22 cellular contexts compared by ENCODE assay signal in the genomic region with DNA sequence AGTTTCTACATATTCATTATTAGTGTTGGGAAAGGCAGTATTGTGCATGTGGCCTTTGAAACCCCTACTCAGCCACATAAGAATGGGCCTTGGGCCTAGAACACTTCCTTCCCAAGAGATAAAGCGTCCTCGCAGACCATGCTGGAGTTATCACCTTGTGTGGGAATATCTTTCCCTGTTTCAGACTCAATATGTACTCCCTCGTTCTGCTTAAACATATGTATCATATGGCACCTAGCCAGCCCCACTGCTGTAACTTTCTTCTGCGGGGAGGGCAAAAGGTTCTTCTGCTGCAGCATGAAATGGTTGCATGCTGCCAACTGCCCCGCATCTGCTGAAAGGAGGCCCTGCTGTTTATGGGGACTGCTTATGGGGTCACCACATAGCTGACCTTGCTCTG.
DNase-seq lines count a peak whose midpoint lies in the region; ATAC-seq, FAIRE-seq and TF ChIP-seq lines count a peak whose summit lies in the region.
"Had no signal": no experiment of that assay in that cellular context is flagged by ENCODE, and none has a peak within 500 bp of the region (broad histone marks: within the 10 kb centered on the region; RNA-seq: fewer than 3 reads in every experiment).

No MANE protein-coding gene starts in this region.

- intact Hi-C loops in body of pancreas (cut with DNase I): no loop called here
- intact Hi-C loops in aorta (cut with DNase I): no loop called here
- intact Hi-C loops in activated CD8-positive, alpha-beta T cell treated with anti-CD3 and anti-CD28 coated beads for 36 hours (cut with micrococcal nuclease): no loop called here

- H3K27ac ChIP-seq in body of pancreas: no peak overlapping the region
- H3K27ac ChIP-seq in aorta (ENCODE audit: low read depth in 1 of 2, low read length in 2 of 2): no peak overlapping the region
- H3K27ac ChIP-seq: PC-9 had no signal

- CTCF ChIA-PET in activated CD8-positive, alpha-beta T cell treated with anti-CD3 and anti-CD28 coated beads for 36 hours (lab: Charles Lee): interaction anchor here (1.3 kb wide), 1 partner anchor 180 kb away, joined by 5 read pairs; no protein-coding TSS in a partner anchor

- ATAC-seq in body of pancreas: peak; percentile 38
- ATAC-seq in aorta (ENCODE audit: low FRiP score): peak; percentile 15
- ATAC-seq in activated CD8-positive, alpha-beta T cell treated with anti-CD3 and anti-CD28 coated beads for 36 hours: no peak
- ATAC-seq: CD8-positive, alpha-beta T cell had no signal

- H3K9me3 ChIP-seq in body of pancreas (no peaks in the 10 kb centered on the region), aorta (ENCODE audit: control insufficient read depth, low read length) (no peaks in the 10 kb centered on the region)
- H3K9me3 ChIP-seq: MG63 had no signal

- H3K9me3 Mint-ChIP-seq in nephron: no peaks in the 10 kb centered on the region
- H3K9me3 Mint-ChIP-seq in activated CD8-positive, alpha-beta T cell treated with anti-CD3 and anti-CD28 coated beads for 36 hours: no peaks in the 10 kb centered on the region
- H3K9me3 Mint-ChIP-seq: CD8-positive, alpha-beta T cell had no signal

- 28 to 41% methylated on average over 5 of the region's 5 CpGs for WGBS in body of pancreas, 2 donors
- 55 to 67% methylated on average over 5 of the region's 5 CpGs for WGBS in aorta, 2 donors

- H3K27me3 Mint-ChIP-seq in nephron (ENCODE audit: low read depth): no peaks in the 10 kb centered on the region
- H3K27me3 Mint-ChIP-seq in activated CD8-positive, alpha-beta T cell treated with anti-CD3 and anti-CD28 coated beads for 36 hours: no peaks in the 10 kb centered on the region

- POLR2A ChIA-PET in activated CD8-positive, alpha-beta T cell treated with anti-CD3 and anti-CD28 coated beads for 36 hours (lab: Charles Lee): no interaction called here

- no peak for TF ChIP-seq POLR2A in body of pancreas (IDR thresholded peaks at IDR 0.05)

- H3K27me3 ChIP-seq in body of pancreas (no peaks in the 10 kb centered on the region), aorta (ENCODE audit: control insufficient read depth in 1 of 2, insufficient read depth in 2 of 2, low read length in 1 of 2) (no peaks in the 10 kb centered on the region)
- H3K27me3 ChIP-seq: MG63 had no signal

- peak; percentile 8 for DNase-seq in NCI-H1694 treated with DMSO at 0.1 percent for 48 hours (lab: John Stamatoyannopoulos, UW)
- DNase-seq in NCI-H1694 (lab: John Stamatoyannopoulos, UW): no peak
- DNase-seq in body of pancreas: peak; percentile 21 to 62 (median 36)
- no peak for DNase-seq in aorta
- no peak for DNase-seq in D721Med (ENCODE audit: insufficient read length, low spot score)
- no peak for DNase-seq in activated CD8-positive, alpha-beta T cell treated with anti-CD3 and anti-CD28 coated beads for 36 hours
- no peak for DNase-seq in kidney tubule cell (ENCODE audit: low spot score)
- DNase-seq: 8988T; C1 segment of cervical spinal cord; CD8-positive, alpha-beta T cell; DMS53; GDM1; Kasumi-1; MG63; NCI-H1417; NCI-H1930; NCI-H526; PC-9; RPMI8226; SHP77 had no signal

- H3K36me3 Mint-ChIP-seq in nephron (ENCODE audit: low read depth): no peaks in the 10 kb centered on the region
- H3K36me3 Mint-ChIP-seq in activated CD8-positive, alpha-beta T cell treated with anti-CD3 and anti-CD28 coated beads for 36 hours (ENCODE audit: low read depth): no peaks in the 10 kb centered on the region
- H3K36me3 Mint-ChIP-seq: CD8-positive, alpha-beta T cell had no signal

- no peak for FAIRE-seq in D721Med (lab: Jason Lieb, UNC)
- FAIRE-seq: GM18507 had no signal

- H3K36me3 ChIP-seq in body of pancreas (replicated peaks in 1 of 2; ENCODE audit: insufficient read depth in 1 of 2, low read depth in 2 of 2) (no peaks in the 10 kb centered on the region), aorta (ENCODE audit: control insufficient read depth in 1 of 2, insufficient read depth in 2 of 2, low read length in 1 of 2) (no peaks in the 10 kb centered on the region)
- H3K36me3 ChIP-seq: MG63 had no signal

- H3K4me3 Mint-ChIP-seq in nephron: no peak overlapping the region
- no peak overlapping the region for H3K4me3 Mint-ChIP-seq in activated CD8-positive, alpha-beta T cell treated with anti-CD3 and anti-CD28 coated beads for 36 hours
- H3K4me3 Mint-ChIP-seq: CD8-positive, alpha-beta T cell had no signal

- H3K27ac Mint-ChIP-seq in nephron: peak overlapping the region; percentile 60 to 93 (median 78)
- no peak overlapping the region for H3K27ac Mint-ChIP-seq in activated CD8-positive, alpha-beta T cell treated with anti-CD3 and anti-CD28 coated beads for 36 hours
- H3K27ac Mint-ChIP-seq: CD8-positive, alpha-beta T cell had no signal

- peaks cover 12% of the 10 kb centered on the region for H3K4me1 Mint-ChIP-seq in nephron
- H3K4me1 Mint-ChIP-seq in activated CD8-positive, alpha-beta T cell treated with anti-CD3 and anti-CD28 coated beads for 36 hours (ENCODE audit: low read depth): no peaks in the 10 kb centered on the region

- H3K4me1 ChIP-seq in body of pancreas (peaks cover 7% of the 10 kb centered on the region), aorta (ENCODE audit: control insufficient read depth in 1 of 2, insufficient read depth in 2 of 2, low read length in 2 of 2) (no peaks in the 10 kb centered on the region)

- H3K4me3 ChIP-seq in body of pancreas: no peak overlapping the region
- H3K4me3 ChIP-seq in aorta (ENCODE audit: low read length in 2 of 2): no peak overlapping the region
- H3K4me3 ChIP-seq: MG63, PC-9 had no signal

- TF ChIP-seq CTCF in body of pancreas (IDR thresholded peaks at IDR 0.05): no peak
- no peak for TF ChIP-seq CTCF in nephron (IDR thresholded peaks at IDR 0.05; ENCODE audit: unreplicated experiment in 3 of 3)
- TF ChIP-seq CTCF in D721Med (IDR thresholded peaks at IDR 0.05; ENCODE audit: insufficient read depth, missing control alignments): no peak
- TF ChIP-seq CTCF in activated CD8-positive, alpha-beta T cell treated with anti-CD3 and anti-CD28 coated beads for 36 hours (IDR thresholded peaks at IDR 0.05): no peak

Comparison
In these comparisons a context has a peak if more than half of its experiments do, and no peak if none do; other contexts are left out.
1. DNase-seq: peak in NCI-H1694 treated with DMSO at 0.1 percent for 48 hours (single experiment) and body of pancreas (4 of 4); none in NCI-H1694 (single experiment), aorta (0 of 2), D721Med (single experiment), activated CD8-positive, alpha-beta T cell treated with anti-CD3 and anti-CD28 coated beads for 36 hours (single experiment) and kidney tubule cell (single experiment).